ENCODE assay signal across 13 cellular contexts in the genomic region with DNA sequence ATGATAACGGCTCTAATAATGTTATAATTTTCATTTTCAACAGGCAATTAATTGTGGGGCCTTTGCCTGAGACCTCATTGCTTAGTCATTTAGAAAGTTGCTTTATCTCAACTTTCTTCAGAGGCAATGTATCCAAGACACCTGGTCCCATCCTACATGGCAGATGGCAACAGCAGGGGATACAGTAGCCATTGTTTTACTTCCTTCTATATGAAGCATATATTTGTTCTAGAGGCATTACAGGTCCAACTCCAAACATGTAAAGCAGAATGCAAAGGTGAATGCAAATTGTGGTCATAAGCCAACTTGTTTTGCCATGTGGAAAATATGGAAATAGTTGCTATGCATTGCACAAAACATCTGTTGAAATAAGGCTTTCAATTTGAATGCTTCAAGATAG.
DNase-seq lines count a peak whose midpoint lies in the region; ATAC-seq lines count a peak whose summit lies in the region.
"Had no signal": no experiment of that assay in that cellular context is flagged by ENCODE, and none has a peak within 500 bp of the region (broad histone marks: within the 10 kb centered on the region; RNA-seq: fewer than 3 reads in every experiment).

No MANE protein-coding gene starts in this region.

- H3K27me3 ChIP-seq in effector memory CD4-positive, alpha-beta T cell (replicated peaks; ENCODE audit: control insufficient read depth, insufficient read depth, low read length, poor library complexity, severe bottlenecking) = no peaks in the 10 kb centered on the region

- no peaks in the 10 kb centered on the region for H3K27me3 Mint-ChIP-seq in activated naive CD8-positive, alpha-beta T cell
- H3K27me3 Mint-ChIP-seq in activated naive CD8-positive, alpha-beta T cell treated with anti-CD3 and anti-CD28 coated beads for 36 hours = no peaks in the 10 kb centered on the region
- H3K27me3 Mint-ChIP-seq: T-helper 17 cell had no signal

- H3K36me3 Mint-ChIP-seq in activated naive CD8-positive, alpha-beta T cell = peaks cover 14% of the 10 kb centered on the region
- H3K36me3 Mint-ChIP-seq in activated naive CD8-positive, alpha-beta T cell treated with anti-CD3 and anti-CD28 coated beads for 36 hours = peaks cover 16% of the 10 kb centered on the region

- no peak for DNase-seq in activated naive CD8-positive, alpha-beta T cell treated with anti-CD3 and anti-CD28 coated beads for 36 hours
- DNase-seq in effector memory CD4-positive, alpha-beta T cell = no peak
- no peak for DNase-seq in cerebellar nuclear complex (lab: John Stamatoyannopoulos, UW)
- no peak for DNase-seq in NOMO-1 treated with DMSO at 0.1 percent for 48 hours (lab: John Stamatoyannopoulos, UW; ENCODE audit: unreplicated experiment)
- no peak for DNase-seq in EL
- DNase-seq: lower lobe of right lung; NCI-H510A treated with DMSO at 0.1 percent for 48 hours; stimulated activated CD8-positive, alpha-beta memory T cell treated with anti-CD3 and anti-CD28 coated beads, Interleukin-4, amount 100 ng/mL, for 48 hours; T-helper 17 cell had no signal

- peaks cover 14% of the 10 kb centered on the region for H3K4me1 ChIP-seq in effector memory CD4-positive, alpha-beta T cell (ENCODE audit: control insufficient read depth, insufficient read depth, low read length, poor library complexity, severe bottlenecking)

- no peak overlapping the region for H3K27ac ChIP-seq in effector memory CD4-positive, alpha-beta T cell (ENCODE audit: insufficient read depth, low read length, poor library complexity, severe bottlenecking)
- H3K27ac ChIP-seq: lower lobe of right lung had no signal

- ATAC-seq in HG02571 (IDR thresholded peaks at IDR 0.05; ENCODE audit: unreplicated experiment) = peak; percentile 39
- peak; percentile 39 for ATAC-seq in HG03521 (IDR thresholded peaks at IDR 0.05; ENCODE audit: unreplicated experiment)
- ATAC-seq: lower lobe of right lung, sciatic nerve, T-helper 17 cell had no signal

- no peaks in the 10 kb centered on the region for H3K9me3 Mint-ChIP-seq in activated naive CD8-positive, alpha-beta T cell (ENCODE audit: low read depth)
- H3K9me3 Mint-ChIP-seq in activated naive CD8-positive, alpha-beta T cell treated with anti-CD3 and anti-CD28 coated beads for 36 hours = no peaks in the 10 kb centered on the region

- H3K4me3 Mint-ChIP-seq in activated naive CD8-positive, alpha-beta T cell = peak overlapping the region; percentile 11
- no peak overlapping the region for H3K4me3 Mint-ChIP-seq in activated naive CD8-positive, alpha-beta T cell treated with anti-CD3 and anti-CD28 coated beads for 36 hours

- H3K27ac Mint-ChIP-seq in activated naive CD8-positive, alpha-beta T cell = peak overlapping the region; percentile 36
- H3K27ac Mint-ChIP-seq in activated naive CD8-positive, alpha-beta T cell treated with anti-CD3 and anti-CD28 coated beads for 36 hours = no peak overlapping the region
- H3K27ac Mint-ChIP-seq: T-helper 17 cell had no signal

- H3K36me3 ChIP-seq in effector memory CD4-positive, alpha-beta T cell (ENCODE audit: control insufficient read depth, insufficient read depth, low read length) = peaks cover 2% of the 10 kb centered on the region

- peaks cover 65% of the 10 kb centered on the region for H3K4me1 Mint-ChIP-seq in activated naive CD8-positive, alpha-beta T cell (ENCODE audit: low read depth)
- peaks cover 62% of the 10 kb centered on the region for H3K4me1 Mint-ChIP-seq in activated naive CD8-positive, alpha-beta T cell treated with anti-CD3 and anti-CD28 coated beads for 36 hours

- no peak overlapping the region for H3K4me3 ChIP-seq in effector memory CD4-positive, alpha-beta T cell (ENCODE audit: insufficient read depth, low read depth, low read length, poor library complexity, severe bottlenecking)
- H3K4me3 ChIP-seq: lower lobe of right lung had no signal

- H3K9me3 ChIP-seq in effector memory CD4-positive, alpha-beta T cell (ENCODE audit: control insufficient read depth, low read length) = no peaks in the 10 kb centered on the region
- H3K9me3 ChIP-seq: lower lobe of right lung had no signal
